In the genomic region with DNA sequence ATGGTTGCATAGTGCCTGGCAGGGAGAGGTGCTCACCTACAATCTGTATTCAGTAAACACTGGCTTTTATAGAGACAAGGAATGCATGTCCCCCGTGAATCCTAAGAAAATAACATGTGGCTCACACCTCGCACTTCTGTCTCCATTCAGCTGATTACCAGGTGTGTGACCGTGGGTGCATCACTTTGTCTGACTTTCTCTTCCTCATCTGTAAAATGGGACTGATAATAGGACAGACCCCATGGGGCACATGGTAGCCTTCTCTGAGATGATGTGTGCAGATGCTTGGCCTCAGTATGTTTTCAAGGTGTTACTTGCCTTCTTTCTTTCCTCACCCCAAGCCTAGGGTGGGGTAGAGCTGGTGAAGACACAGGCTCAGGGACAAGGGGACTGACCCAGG, we compare ENCODE assay signal across 12 cellular contexts. TPM values are rescaled to one million over a fixed set of nuclear protein-coding genes. Genes with fewer than 3 reads are reported as not detected.
DNase-seq lines count a peak whose midpoint lies in the region; ATAC-seq and TF ChIP-seq lines count a peak whose summit lies in the region.
"Had no signal": no experiment of that assay in that cellular context is flagged by ENCODE, and none has a peak within 500 bp of the region (broad histone marks: within the 10 kb centered on the region; RNA-seq: fewer than 3 reads in every experiment).

No MANE protein-coding gene starts in this region.

- DNase-seq in Right ventricle myocardium inferior (ENCODE audit: missing footprints) (peak; percentile 6), left ventricle myocardium superior (no peak), esophagus muscularis mucosa (ENCODE audit: extremely low spot score) (no peak), neuronal stem cell (ENCODE audit: low spot score) (no peak), upper lobe of right lung (no peak), DMS 273 (lab: John Stamatoyannopoulos, UW; ENCODE audit: unreplicated experiment) (no peak), dermis blood vessel endothelial cell (no peak)
- DNase-seq: ACHN, GDM1, KBM-7, T1000 had no signal

- TF ChIP-seq CTCF in esophagus muscularis mucosa (IDR thresholded peaks at IDR 0.05) (no peak), upper lobe of right lung (IDR thresholded peaks at IDR 0.05) (no peak)

- no peak for TF ChIP-seq POLR2A in esophagus muscularis mucosa (IDR thresholded peaks at IDR 0.05; ENCODE audit: low read depth)

- H2BK15ac ChIP-seq in neuronal stem cell (ENCODE audit: low read length): peak overlapping the region; percentile 62

- H3K4ac ChIP-seq in neuronal stem cell (ENCODE audit: low read length): no peak overlapping the region

- H3K27ac ChIP-seq in esophagus muscularis mucosa (replicated peaks in 1 of 4) (peak overlapping the region; percentile 89 to 95 (median 91)), neuronal stem cell (replicated peaks; ENCODE audit: low read length) (no peak overlapping the region), upper lobe of right lung (peak overlapping the region; percentile 84)

- no peak overlapping the region for H3K23ac ChIP-seq in neuronal stem cell (ENCODE audit: low read depth, low read length, poor library complexity)

- no peak overlapping the region for H2BK120ac ChIP-seq in neuronal stem cell (ENCODE audit: low read depth, low read length)

- no peak for TF ChIP-seq EP300 in esophagus muscularis mucosa (IDR thresholded peaks at IDR 0.05)

- H3K4me3 ChIP-seq in esophagus muscularis mucosa (no peak overlapping the region), neuronal stem cell (ENCODE audit: low read length in 2 of 2) (no peak overlapping the region), upper lobe of right lung (no peak overlapping the region)

- H3K14ac ChIP-seq in neuronal stem cell (ENCODE audit: low read length): no peak overlapping the region

- H3K4me1 ChIP-seq in esophagus muscularis mucosa: peaks cover 90 to 100% (median 100%) of the 10 kb centered on the region in 4 donors
- peaks cover 55 to 67% of the 10 kb centered on the region in 2 donors for H3K4me1 ChIP-seq in neuronal stem cell (ENCODE audit: control insufficient read depth in 2 of 2, insufficient read depth in 1 of 2, low read depth in 1 of 2, low read length in 2 of 2)
- peaks cover 92% of the 10 kb centered on the region for H3K4me1 ChIP-seq in upper lobe of right lung

- no peaks in the 10 kb centered on the region for H3K9me3 ChIP-seq in esophagus muscularis mucosa
- no peaks in the 10 kb centered on the region for H3K9me3 ChIP-seq in neuronal stem cell (replicated peaks in 1 of 2; ENCODE audit: control insufficient read depth in 2 of 2, insufficient read depth in 1 of 2, low read depth in 1 of 2, low read length in 2 of 2)
- H3K9me3 ChIP-seq in upper lobe of right lung: no peaks in the 10 kb centered on the region

- H3K79me1 ChIP-seq in neuronal stem cell (ENCODE audit: low read depth, low read length): peaks cover 19% of the 10 kb centered on the region

- H3K18ac ChIP-seq in neuronal stem cell (ENCODE audit: low read length): peak overlapping the region; percentile 95

- no peak overlapping the region for H2BK5ac ChIP-seq in neuronal stem cell (ENCODE audit: low read length)

- H3K27me3 ChIP-seq in esophagus muscularis mucosa (peaks cover 0 to 18% (median 0%) of the 10 kb centered on the region in 4 donors), neuronal stem cell (ENCODE audit: control insufficient read depth in 3 of 3, insufficient read depth in 3 of 3, low read depth in 1 of 3, low read length in 3 of 3) (no peaks in the 10 kb centered on the region), upper lobe of right lung (no peaks in the 10 kb centered on the region)

- 91% methylated on average over 3 of the region's 3 CpGs for WGBS in esophagus muscularis mucosa
- no CpG with 5 or more reads among the region's 3 CpGs for WGBS in neuronal stem cell (ENCODE audit: extremely low coverage in 2 of 2, insufficient read length in 2 of 2, insufficient replicate concordance in 1 of 2), 2 donors

- intact Hi-C loops in Right ventricle myocardium inferior (cut with DNase I) (no loop called here), left ventricle myocardium superior (cut with micrococcal nuclease) (no loop called here), esophagus muscularis mucosa (cut with DNase I) (no loop called here), upper lobe of right lung (cut with DNase I) (no loop called here)

- H4K91ac ChIP-seq in neuronal stem cell (ENCODE audit: low read depth, low read length, poor library complexity): no peak overlapping the region

- H3K36me3 ChIP-seq in esophagus muscularis mucosa: no peaks in the 10 kb centered on the region
- H3K36me3 ChIP-seq in neuronal stem cell (replicated peaks in 1 of 2; ENCODE audit: control insufficient read depth in 2 of 2, insufficient read depth in 2 of 2, low read length in 2 of 2): peaks cover 0 to 6% of the 10 kb centered on the region in 2 donors
- H3K36me3 ChIP-seq in upper lobe of right lung: no peaks in the 10 kb centered on the region

- H3K4me2 ChIP-seq in neuronal stem cell (ENCODE audit: insufficient read depth, low read length, poor library complexity, severe bottlenecking): no peak overlapping the region

- ATAC-seq in Right ventricle myocardium inferior (no peak), left ventricle myocardium superior (no peak), upper lobe of right lung (no peak), HG02759 (IDR thresholded peaks at IDR 0.05; ENCODE audit: unreplicated experiment) (no peak)

- no peak overlapping the region for H2AFZ ChIP-seq in neuronal stem cell (ENCODE audit: low read length)

- peak overlapping the region; percentile 72 for H3K9ac ChIP-seq in neuronal stem cell (ENCODE audit: low read depth, low read length, poor library complexity)

- H4K8ac ChIP-seq in neuronal stem cell (ENCODE audit: low read depth, low read length): no peak overlapping the region

- peak overlapping the region; percentile 8 for H2BK12ac ChIP-seq in neuronal stem cell (ENCODE audit: low read length)

- peak overlapping the region; percentile 62 for H2AK5ac ChIP-seq in neuronal stem cell (ENCODE audit: low read depth, low read length)

RNA-seq across cellular contexts. Expression of a gene that starts 6.3 kb away (rescaled TPM):
- 74.1 TPM for total RNA-seq in Right ventricle myocardium inferior
- total RNA-seq in left ventricle myocardium superior: 75.7 TPM
- total RNA-seq in esophagus muscularis mucosa: 10 to 100 TPM; 22.0 to 32.4 (median 27.8) TPM
- 30.9 TPM for polyA plus RNA-seq in neuronal stem cell (2013, experiment 1 of 2)
- polyA plus RNA-seq in neuronal stem cell (2013, experiment 2 of 2): 32.1 TPM
- 30.6 TPM for total RNA-seq in upper lobe of right lung
- 29.6 and 36.1 TPM in 2 replicates for total RNA-seq in dermis blood vessel endothelial cell
